Comparison of ENCODE assay signal across 8 cellular contexts in genomic region chr10:102918817-102919236, GRCh38. TPM values are rescaled to one million over a fixed set of nuclear protein-coding genes. Genes with fewer than 3 reads are reported as not detected.
DNase-seq lines count a peak whose midpoint lies in the region; ATAC-seq, FAIRE-seq and TF ChIP-seq lines count a peak whose summit lies in the region.

No MANE protein-coding gene starts in this region.

- H4K91ac ChIP-seq in trophoblast cell (ENCODE audit: low read depth, low read length), result peak overlapping the region; percentile 65

- no peak for FAIRE-seq in RCC 7860 (lab: Jason Lieb, UNC)

- peak overlapping the region; percentile 92 for H3K27ac Mint-ChIP-seq in activated CD8-positive, alpha-beta memory T cell treated with anti-CD3 and anti-CD28 coated beads, Interleukin-2, amount 10 ng/mL, durations not matched to agents 7 days and 5 days

- peaks cover 10% of the 10 kb centered on the region for H3K36me3 Mint-ChIP-seq in activated CD8-positive, alpha-beta memory T cell treated with anti-CD3 and anti-CD28 coated beads, Interleukin-2, amount 10 ng/mL, durations not matched to agents 7 days and 5 days

- POLR2A ChIA-PET in GM10248 (lab: Yijun Ruan, JAX), result interaction anchor here (1.1 kb wide), 1 partner anchor 148 kb away, joined by 3 read pairs; no protein-coding TSS in a partner anchor

- no peak for TF ChIP-seq POLR2A in esophagus squamous epithelium (IDR thresholded peaks at IDR 0.05)

- no peak overlapping the region for H2AK5ac ChIP-seq in trophoblast cell (ENCODE audit: low read length)

- 1% methylated on average over 14 of the region's 49 CpGs; no CpG with 5 or more reads in 1 of the 2 donors for WGBS in esophagus squamous epithelium, 2 donors
- no CpG with 5 or more reads among the region's 49 CpGs for WGBS in trophoblast cell (ENCODE audit: extremely low coverage, insufficient coverage, insufficient read length)

- ATAC-seq in activated CD8-positive, alpha-beta memory T cell treated with anti-CD3 and anti-CD28 coated beads, Interleukin-2, amount 10 ng/mL, durations not matched to agents 7 days and 5 days, result no peak

- peak overlapping the region; percentile 90 for H3K9ac ChIP-seq in HUES6 (ENCODE audit: low read length)
- peak overlapping the region; percentile 82 for H3K9ac ChIP-seq in trophoblast cell (ENCODE audit: low read length)

- H3K4me1 ChIP-seq in HUES6 (ENCODE audit: control insufficient read depth, insufficient read depth, low read length) (peaks cover 14% of the 10 kb centered on the region; the same call in 1 of the 2 replicates), esophagus squamous epithelium (peaks cover 18 to 66% (median 20%) of the 10 kb centered on the region in 3 donors), trophoblast cell (ENCODE audit: control insufficient read depth in 1 of 2, insufficient read depth in 2 of 2, low read length in 2 of 2) (peaks cover 9 to 10% of the 10 kb centered on the region in 2 experiments)

- H3K23ac ChIP-seq in trophoblast cell (ENCODE audit: low read length), result no peak overlapping the region

- no peaks in the 10 kb centered on the region for H3K27me3 Mint-ChIP-seq in activated CD8-positive, alpha-beta memory T cell treated with anti-CD3 and anti-CD28 coated beads, Interleukin-2, amount 10 ng/mL, durations not matched to agents 7 days and 5 days

- H3K36me3 ChIP-seq in HUES6 (ENCODE audit: control insufficient read depth, insufficient read depth, low read length) (no peaks in the 10 kb centered on the region), esophagus squamous epithelium (no peaks in the 10 kb centered on the region), trophoblast cell (ENCODE audit: control insufficient read depth in 1 of 2, insufficient read depth in 2 of 2, low read length in 2 of 2) (no peaks in the 10 kb centered on the region)

- H3K14ac ChIP-seq in trophoblast cell (ENCODE audit: low read length), result peak overlapping the region; percentile 91

- H3K27ac ChIP-seq in HUES6 (ENCODE audit: low read depth, low read length) (peak overlapping the region; percentile 79), esophagus squamous epithelium (peak overlapping the region; percentile 68 to 95 (median 90)), trophoblast cell (ENCODE audit: low read depth, low read length) (no peak overlapping the region)

- peak overlapping the region; percentile 72 for H3K18ac ChIP-seq in trophoblast cell (ENCODE audit: low read length)

- DNase-seq in GM10248 (ENCODE audit: extremely low spot score) (peak; percentile 34), esophagus squamous epithelium (lab: John Stamatoyannopoulos, UW) (no peak), trophoblast cell (no peak), RCC 7860 (ENCODE audit: low spot score) (no peak), SW480 (ENCODE audit: low spot score) (no peak), HT-29 (ENCODE audit: low spot score) (no peak)
- peak; percentile 63 for DNase-seq in activated CD8-positive, alpha-beta memory T cell treated with anti-CD3 and anti-CD28 coated beads, Interleukin-2, amount 10 ng/mL, durations not matched to agents 7 days and 5 days

- TF ChIP-seq CTCF in GM10248 (IDR thresholded peaks at IDR 0.05; ENCODE audit: control extremely low read depth, extremely low read depth, low read depth, missing control alignments) (no peak), esophagus squamous epithelium (IDR thresholded peaks at IDR 0.05) (no peak)

- H2BK120ac ChIP-seq in trophoblast cell (ENCODE audit: insufficient read depth, low read length, poor library complexity), result peak overlapping the region; percentile 59

- no peak overlapping the region for H2BK5ac ChIP-seq in trophoblast cell (ENCODE audit: low read depth, low read length, poor library complexity)

- no peaks in the 10 kb centered on the region for H3K9me3 Mint-ChIP-seq in activated CD8-positive, alpha-beta memory T cell treated with anti-CD3 and anti-CD28 coated beads, Interleukin-2, amount 10 ng/mL, durations not matched to agents 7 days and 5 days (ENCODE audit: low read depth)

- intact Hi-C loops in esophagus squamous epithelium (cut with DNase I), result loop anchor here (5.0 to 10.0 kb wide), 2 partner anchors 148 to 326 kb away; partner anchors contain the start of gene RPEL1

- H4K8ac ChIP-seq in trophoblast cell (ENCODE audit: low read depth, low read length), result peak overlapping the region; percentile 96

- H2BK12ac ChIP-seq in trophoblast cell (ENCODE audit: low read length), result no peak overlapping the region

- peak overlapping the region; percentile 99 for H2AFZ ChIP-seq in trophoblast cell (ENCODE audit: insufficient read depth, low read length, poor library complexity)

- peak overlapping the region; percentile 90 for H3K4me3 Mint-ChIP-seq in activated CD8-positive, alpha-beta memory T cell treated with anti-CD3 and anti-CD28 coated beads, Interleukin-2, amount 10 ng/mL, durations not matched to agents 7 days and 5 days

- H3K4me3 ChIP-seq in HUES6 (ENCODE audit: low read depth, low read length), result peak overlapping the region; percentile 99
- peak overlapping the region; percentile 76 to 99 (median 83) for H3K4me3 ChIP-seq in esophagus squamous epithelium
- peak overlapping the region; percentile 99 for H3K4me3 ChIP-seq in trophoblast cell (ENCODE audit: low read depth, low read length)

- peak overlapping the region; percentile 88 for H4K12ac ChIP-seq in trophoblast cell (ENCODE audit: low read depth, low read length)

- H3K4me1 Mint-ChIP-seq in activated CD8-positive, alpha-beta memory T cell treated with anti-CD3 and anti-CD28 coated beads, Interleukin-2, amount 10 ng/mL, durations not matched to agents 7 days and 5 days, result peaks cover 66% of the 10 kb centered on the region

- no peak overlapping the region for H3K4ac ChIP-seq in trophoblast cell (ENCODE audit: low read depth, low read length)

- H3K9me3 ChIP-seq in HUES6 (ENCODE audit: control insufficient read depth, insufficient read depth, low read depth, low read length) (no peaks in the 10 kb centered on the region), esophagus squamous epithelium (no peaks in the 10 kb centered on the region), trophoblast cell (ENCODE audit: insufficient read depth, low read depth, low read length) (peaks cover 5% of the 10 kb centered on the region)

- H3K79me1 ChIP-seq in trophoblast cell (ENCODE audit: low read length), result peaks cover 6% of the 10 kb centered on the region

- H3K79me2 ChIP-seq in trophoblast cell (ENCODE audit: control insufficient read depth, insufficient read depth, low read length, poor library complexity), result peaks cover 3% of the 10 kb centered on the region

- CTCF ChIA-PET in GM10248 (lab: Yijun Ruan, JAX), result interaction anchor here (1.0 to 5.9 kb wide), 20 partner anchors 15 to 567 kb away, joined by 3 to 67 read pairs (median 6); partner anchors contain the start of genes NT5C2 and PCGF6
- CTCF ChIA-PET in activated CD8-positive, alpha-beta memory T cell treated with anti-CD3 and anti-CD28 coated beads, Interleukin-2, amount 10 ng/mL, durations not matched to agents 7 days and 5 days (lab: Charles Lee), result interaction anchor here (0.9 to 6.2 kb wide), 15 partner anchors 16 to 324 kb away, joined by 3 to 92 read pairs (median 9); partner anchors contain the start of genes ARL3 and RPEL1

- peaks cover 26% of the 10 kb centered on the region for H3K27me3 ChIP-seq in HUES6 (ENCODE audit: control insufficient read depth, insufficient read depth, low read length)
- peaks cover 0 to 6% (median 0%) of the 10 kb centered on the region in 4 donors for H3K27me3 ChIP-seq in esophagus squamous epithelium
- H3K27me3 ChIP-seq in trophoblast cell (ENCODE audit: insufficient read depth, low read length), result peaks cover 16% of the 10 kb centered on the region

- H3K4me2 ChIP-seq in trophoblast cell (ENCODE audit: low read length), result peak overlapping the region; percentile 89

RNA-seq across cellular contexts. Expression of gene CNNM2, which starts 0.7 kb away (rescaled TPM):
- total RNA-seq in activated CD8-positive, alpha-beta memory T cell treated with anti-CD3 and anti-CD28 coated beads, Interleukin-2, amount 10 ng/mL, durations not matched to agents 7 days and 5 days, result 10 to 100 TPM in 1 of 2 experiments, 1 to 10 TPM in 1; 8.0 to 10.1 TPM
- total RNA-seq in esophagus squamous epithelium, result 1 to 10 TPM; 2.2 to 3.6 (median 2.6) TPM
- polyA plus RNA-seq in trophoblast cell (2013), result 15.2 and 16.5 TPM in 2 replicates
- total RNA-seq in HT-29 (2014; rRNA removed; shearing (Covaris generic)), result 13.9 and 14.5 TPM in 2 replicates

RNA-seq across cellular contexts. Expression of gene AS3MT, which starts 49.6 kb away (rescaled TPM):
- total RNA-seq in activated CD8-positive, alpha-beta memory T cell treated with anti-CD3 and anti-CD28 coated beads, Interleukin-2, amount 10 ng/mL, durations not matched to agents 7 days and 5 days, result under 1 TPM in 1 of 2 experiments, not detected in 1; 0.41 TPM
- total RNA-seq in esophagus squamous epithelium, result 1 to 10 TPM in 3 of 4 donors, under 1 TPM in 1; 0.44 to 4.4 (median 2.9) TPM
- polyA plus RNA-seq in trophoblast cell (2013), result 5.2 and 5.6 TPM in 2 replicates
- not detected in 2 replicates for total RNA-seq in HT-29 (2014; rRNA removed; shearing (Covaris generic))

Comparison
In these comparisons a context has a peak if more than half of its experiments do, and no peak if none do; other contexts are left out.
1. DNase-seq: peak in GM10248 (single experiment) and activated CD8-positive, alpha-beta memory T cell treated with anti-CD3 and anti-CD28 coated beads, Interleukin-2, amount 10 ng/mL, durations not matched to agents 7 days and 5 days (single experiment); none in esophagus squamous epithelium (single experiment), trophoblast cell (0 of 2), RCC 7860 (single experiment), SW480 (single experiment) and HT-29 (single experiment).
2. Peak in every context shown above with its lines, with median percentiles within 50 percentile points of each other: H3K4me3 ChIP-seq.